In the genomic region with DNA sequence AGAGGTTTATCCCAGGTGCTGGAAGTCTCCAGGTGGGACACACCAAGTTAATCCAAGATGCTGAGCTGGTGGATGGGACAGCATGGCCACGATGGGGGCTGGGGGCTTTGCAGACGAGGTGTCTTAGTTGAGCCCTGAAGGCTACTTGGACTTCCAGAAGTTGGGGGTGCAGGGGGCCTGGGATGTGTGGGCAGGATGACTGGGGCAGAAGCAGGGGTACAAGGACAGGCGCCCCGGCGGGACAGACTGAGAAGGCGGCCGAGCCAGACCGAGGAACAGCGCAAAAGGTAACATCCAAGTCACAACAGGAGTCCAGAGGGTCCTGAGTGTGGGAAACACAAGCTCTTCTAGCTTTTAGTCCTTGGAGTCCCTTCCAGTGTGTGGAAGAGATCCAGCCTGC, we compare ENCODE assay signal across 25 cellular contexts. TPM values are rescaled to one million over a fixed set of nuclear protein-coding genes. Genes with fewer than 3 reads are reported as not detected.
"Had no signal": no experiment of that assay in that cellular context is flagged by ENCODE, and none has a peak within 500 bp of the region (broad histone marks: within the 10 kb centered on the region; RNA-seq: fewer than 3 reads in every experiment).

No MANE protein-coding gene starts in this region.

- H3K4me3 ChIP-seq: esophagus squamous epithelium, gastroesophageal sphincter, heart left ventricle, lung, pancreas, thoracic aorta had no signal

- H3K27me3 Mint-ChIP-seq: activated CD4-positive, alpha-beta T cell treated with anti-CD3 and anti-CD28 coated beads for 36 hours; activated naive CD8-positive, alpha-beta T cell had no signal

- H3K36me3 Mint-ChIP-seq: activated CD8-positive, alpha-beta memory T cell treated with anti-CD3 and anti-CD28 coated beads, Interleukin-2, amount 10 ng/mL, durations not matched to agents 7 days and 5 days had no signal

- H3K27ac ChIP-seq: gastroesophageal sphincter, pancreas, thoracic aorta had no signal

- H3K9me3 Mint-ChIP-seq: activated T-helper 2 cell treated with anti-CD3 and anti-CD28 coated beads, Interferon-gamma antibody, Interleukin-2, Interleukin-4, amounts not matched to agents 10 μg/mL and 5 μg/mL and 100 μg/mL, durations not matched to agents 14 hours and 24 hours and 36 hours had no signal

- H3K27me3 ChIP-seq: esophagus squamous epithelium, gastroesophageal sphincter, heart left ventricle, pancreas had no signal

- H3K4me3 Mint-ChIP-seq: activated CD4-positive, alpha-beta T cell treated with anti-CD3 and anti-CD28 coated beads for 36 hours; activated CD8-positive, alpha-beta memory T cell treated with anti-CD3 and anti-CD28 coated beads, Interleukin-2, amount 10 ng/mL, durations not matched to agents 7 days and 5 days; activated CD8-positive, alpha-beta T cell treated with anti-CD3 and anti-CD28 coated beads, Interleukin-2, amount 10 ng/mL, durations not matched to agents 7 days and 5 days; activated naive CD8-positive, alpha-beta T cell; central memory CD8-positive, alpha-beta T cell; naive B cell; nephron progenitor cell; T-helper 2 cell treated with Interferon-gamma antibody and Interleukin-4, amounts not matched to agents 5 μg/mL and 100 μg/mL, for 36 hours had no signal

- DNase-seq: activated CD4-positive, alpha-beta T cell treated with anti-CD3 and anti-CD28 coated beads for 36 hours; activated CD4-positive, CD25-positive, alpha-beta regulatory T cell; activated CD8-positive, alpha-beta memory T cell treated with anti-CD3 and anti-CD28 coated beads, Interleukin-2, amount 10 ng/mL, durations not matched to agents 7 days and 5 days; activated CD8-positive, alpha-beta T cell treated with anti-CD3 and anti-CD28 coated beads, Interleukin-2, amount 10 ng/mL, durations not matched to agents 7 days and 5 days; activated naive CD4-positive, alpha-beta T cell treated with Interleukin-2 at 50 U/mL for 16 hours; activated T-cell treated with anti-CD3 and anti-CD28 coated beads, Interleukin-2, amount 50 U/mL, for 48 hours; anterior cingulate cortex; effector CD4-positive, alpha-beta T cell; esophagus squamous epithelium; heart left ventricle; naive B cell; nephron progenitor cell; pancreas; stimulated activated CD4-positive, alpha-beta T cell treated with anti-CD3 and anti-CD28 coated beads, Interleukin-2, amount 100 ng/mL, for 48 hours; stimulated activated naive CD4-positive, alpha-beta T cell treated with Interleukin-2 at 50 U/mL for 16 hours; T-helper 1 cell; trophoblast cell had no signal

- H3K27ac Mint-ChIP-seq: activated CD4-positive, alpha-beta T cell treated with anti-CD3 and anti-CD28 coated beads for 36 hours; activated CD8-positive, alpha-beta memory T cell treated with anti-CD3 and anti-CD28 coated beads, Interleukin-2, amount 10 ng/mL, durations not matched to agents 7 days and 5 days; activated CD8-positive, alpha-beta T cell treated with anti-CD3 and anti-CD28 coated beads, Interleukin-2, amount 10 ng/mL, durations not matched to agents 7 days and 5 days; activated naive CD8-positive, alpha-beta T cell; activated T-helper 2 cell treated with anti-CD3 and anti-CD28 coated beads, Interferon-gamma antibody, Interleukin-2, Interleukin-4, amounts not matched to agents 10 μg/mL and 5 μg/mL and 100 μg/mL, durations not matched to agents 14 hours and 24 hours and 36 hours; nephron progenitor cell; T-helper 2 cell treated with Interferon-gamma antibody and Interleukin-4, amounts not matched to agents 5 μg/mL and 100 μg/mL, for 36 hours had no signal

- H3K9me3 ChIP-seq: esophagus squamous epithelium, pancreas, thoracic aorta had no signal

- H3K4me1 Mint-ChIP-seq: activated CD4-positive, alpha-beta T cell treated with anti-CD3 and anti-CD28 coated beads for 36 hours; activated CD8-positive, alpha-beta memory T cell treated with anti-CD3 and anti-CD28 coated beads, Interleukin-2, amount 10 ng/mL, durations not matched to agents 7 days and 5 days; central memory CD8-positive, alpha-beta T cell had no signal

- H3K36me3 ChIP-seq: pancreas, thoracic aorta had no signal

- H3K4me1 ChIP-seq: gastroesophageal sphincter, pancreas had no signal

- ATAC-seq: activated CD4-positive, alpha-beta T cell treated with anti-CD3 and anti-CD28 coated beads for 36 hours; activated CD8-positive, alpha-beta memory T cell treated with anti-CD3 and anti-CD28 coated beads, Interleukin-2, amount 10 ng/mL, durations not matched to agents 7 days and 5 days; activated CD8-positive, alpha-beta T cell treated with anti-CD3 and anti-CD28 coated beads, Interleukin-2, amount 10 ng/mL, durations not matched to agents 7 days and 5 days; gastroesophageal sphincter; heart left ventricle; pancreas; right cardiac atrium had no signal

RNA-seq across cellular contexts. Expression of a gene that starts 23.8 kb away (rescaled TPM):
- total RNA-seq: activated T-helper 2 cell treated with anti-CD3 and anti-CD28 coated beads, Interferon-gamma antibody, Interleukin-2, Interleukin-4, amounts not matched to agents 10 μg/mL and 5 μg/mL and 100 μg/mL, durations not matched to agents 14 hours and 24 hours and 36 hours had no signal
